10 cellular contexts compared by ENCODE assay signal in the genomic region with DNA sequence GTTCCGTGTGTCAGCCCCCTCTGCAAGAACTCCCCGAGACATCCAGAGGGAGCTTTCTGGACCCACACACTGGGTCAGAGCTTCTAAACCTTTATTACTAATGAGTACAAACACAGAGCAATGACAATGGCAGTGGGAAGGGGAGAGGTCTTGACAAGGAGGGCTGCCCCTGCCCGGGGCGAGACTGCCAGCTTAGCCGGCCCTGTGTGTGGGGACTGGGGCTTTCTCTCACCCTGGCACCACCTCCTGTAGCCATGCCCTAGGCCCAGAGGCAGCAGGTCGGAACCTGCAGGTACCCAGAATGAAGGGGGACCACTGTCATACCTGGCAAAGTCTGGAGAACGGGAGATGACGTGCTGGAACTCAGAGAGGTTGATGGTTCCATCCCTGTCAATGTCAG. TPM values are rescaled to one million over a fixed set of nuclear protein-coding genes. Genes with fewer than 3 reads are reported as not detected.
A peak's percentile ranks its signal among the peaks of the same experiment; 100 is the strongest.
DNase-seq lines count a peak whose midpoint lies in the region; ATAC-seq and TF ChIP-seq lines count a peak whose summit lies in the region.
"Had no signal": no experiment of that assay in that cellular context is flagged by ENCODE, and none has a peak within 500 bp of the region (broad histone marks: within the 10 kb centered on the region; RNA-seq: fewer than 3 reads in every experiment).

No MANE protein-coding gene starts in this region.

- peaks cover 18% of the 10 kb centered on the region for H3F3A ChIP-seq in MM.1S (ENCODE audit: insufficient read depth, low read length)

- peaks cover 11% of the 10 kb centered on the region for H3K79me2 ChIP-seq in MM.1S (ENCODE audit: low read length)

- 81 to 88% methylated on average over 8 of the region's 8 CpGs for WGBS in heart right ventricle, 2 donors
- 88% methylated on average over 8 of the region's 8 CpGs for WGBS in urinary bladder

- DNase-seq in heart right ventricle (no peak), cardiac septum (ENCODE audit: low spot score) (no peak), MM.1S (no peak), NCI-H2107 treated with DMSO at 0.1 percent for 48 hours (lab: John Stamatoyannopoulos, UW; ENCODE audit: unreplicated experiment) (no peak), DMS 273 treated with DMSO at 0.1 percent for 48 hours (lab: John Stamatoyannopoulos, UW) (no peak)
- no peak for DNase-seq in activated naive CD8-positive, alpha-beta T cell treated with anti-CD3 and anti-CD28 coated beads, Interleukin-2, amount 50 U/mL, for 24 hours
- DNase-seq: cortex of kidney had no signal

- peaks cover 30% of the 10 kb centered on the region for H3K36me3 Mint-ChIP-seq in activated naive CD8-positive, alpha-beta T cell treated with anti-CD3 and anti-CD28 coated beads, Interleukin-2, amount 50 U/mL, for 24 hours (ENCODE audit: low read depth)

- H3K36me3 ChIP-seq in heart right ventricle (peaks cover 0 to 68% (median 17%) of the 10 kb centered on the region in 9 donors), mucosa of rectum (ENCODE audit: control insufficient read depth in 2 of 2, insufficient read depth in 2 of 2, low read length in 2 of 2) (peaks cover 40 to 54% of the 10 kb centered on the region in 2 donors), urinary bladder (ENCODE audit: insufficient read depth) (peaks cover 6% of the 10 kb centered on the region), MM.1S (replicated peaks; ENCODE audit: insufficient read depth, low read length) (peaks cover 9% of the 10 kb centered on the region; the same call in 1 of the 2 replicates)

- peak overlapping the region; percentile 93 for H3K4me3 Mint-ChIP-seq in activated naive CD8-positive, alpha-beta T cell treated with anti-CD3 and anti-CD28 coated beads, Interleukin-2, amount 50 U/mL, for 24 hours

- H3K27me3 ChIP-seq in heart right ventricle (no peaks in the 10 kb centered on the region), mucosa of rectum (ENCODE audit: control insufficient read depth in 2 of 2, insufficient read depth in 2 of 2, low read length in 2 of 2) (no peaks in the 10 kb centered on the region), MM.1S (replicated peaks; ENCODE audit: insufficient read depth, low read length) (no peaks in the 10 kb centered on the region)

- no peak for ATAC-seq in heart right ventricle
- ATAC-seq in activated naive CD8-positive, alpha-beta T cell treated with anti-CD3 and anti-CD28 coated beads, Interleukin-2, amount 50 U/mL, for 24 hours: no peak
- ATAC-seq: SK-N-SH treated with all-trans-retinoic acid at 6 μM for 48 hours had no signal

- H3K27ac Mint-ChIP-seq in activated naive CD8-positive, alpha-beta T cell treated with anti-CD3 and anti-CD28 coated beads, Interleukin-2, amount 50 U/mL, for 24 hours: peak overlapping the region; percentile 97

- H3K9me3 ChIP-seq in heart right ventricle (no peaks in the 10 kb centered on the region), mucosa of rectum (ENCODE audit: control insufficient read depth in 2 of 2, low read length in 2 of 2) (no peaks in the 10 kb centered on the region), MM.1S (replicated peaks; ENCODE audit: insufficient read depth, low read length) (no peaks in the 10 kb centered on the region)

- peaks cover 44% of the 10 kb centered on the region for H3K4me1 Mint-ChIP-seq in activated naive CD8-positive, alpha-beta T cell treated with anti-CD3 and anti-CD28 coated beads, Interleukin-2, amount 50 U/mL, for 24 hours

- intact Hi-C loops in heart right ventricle (cut with DNase I): loop anchor here in 3 of 10 donors (5.0 kb wide), 2 partner anchors 37 to 128 kb away; a partner anchor contains a TSS
- intact Hi-C loops in cardiac septum (cut with DNase I): loop anchor here (5.0 kb wide), 1 partner anchor 37 kb away; a partner anchor contains a TSS

- H3K27me3 Mint-ChIP-seq in activated naive CD8-positive, alpha-beta T cell treated with anti-CD3 and anti-CD28 coated beads, Interleukin-2, amount 50 U/mL, for 24 hours: no peaks in the 10 kb centered on the region

- TF ChIP-seq CTCF in heart right ventricle (IDR thresholded peaks at IDR 0.05): no peak
- no peak for TF ChIP-seq CTCF in MM.1S (IDR thresholded peaks at IDR 0.05; ENCODE audit: low read length)

- no peaks in the 10 kb centered on the region for H4K20me1 ChIP-seq in MM.1S (ENCODE audit: insufficient read depth, low read length)

- H3K4me2 ChIP-seq in MM.1S (ENCODE audit: low read depth, low read length): no peak overlapping the region

- no peaks in the 10 kb centered on the region for H3K9me2 ChIP-seq in MM.1S (replicated peaks; ENCODE audit: insufficient read depth, low read length)

- peak overlapping the region; percentile 51 to 98 (median 76) for H3K27ac ChIP-seq in heart right ventricle
- peak overlapping the region; percentile 99 for H3K27ac ChIP-seq in mucosa of rectum (ENCODE audit: low read depth in 2 of 2, low read length in 2 of 2)
- peak overlapping the region; percentile 25 for H3K27ac ChIP-seq in urinary bladder (ENCODE audit: low read depth)
- H3K27ac ChIP-seq in MM.1S (ENCODE audit: low read length): no peak overlapping the region

- H3K9me3 Mint-ChIP-seq in activated naive CD8-positive, alpha-beta T cell treated with anti-CD3 and anti-CD28 coated beads, Interleukin-2, amount 50 U/mL, for 24 hours: no peaks in the 10 kb centered on the region

- H3K4me3 ChIP-seq in heart right ventricle (peak overlapping the region in 1 of 10 donors; percentile 16), mucosa of rectum (ENCODE audit: low read length in 2 of 2) (peak overlapping the region; percentile 24 to 45), urinary bladder (ENCODE audit: low read depth, low read length) (no peak overlapping the region), MM.1S (ENCODE audit: low read length) (no peak overlapping the region)

- H3K4me1 ChIP-seq in heart right ventricle (peaks cover 4 to 57% (median 47%) of the 10 kb centered on the region in 9 donors), mucosa of rectum (ENCODE audit: control insufficient read depth in 2 of 2, insufficient read depth in 2 of 2, low read length in 2 of 2) (peaks cover 42 to 48% of the 10 kb centered on the region in 2 donors), urinary bladder (ENCODE audit: insufficient read depth) (no peaks in the 10 kb centered on the region), MM.1S (ENCODE audit: low read length) (peaks cover 7% of the 10 kb centered on the region)

- peak overlapping the region; percentile 44 to 98 for H3K9ac ChIP-seq in mucosa of rectum (ENCODE audit: low read depth in 1 of 2, low read length in 2 of 2)
- no peak overlapping the region for H3K9ac ChIP-seq in MM.1S (ENCODE audit: low read length)

- no peak overlapping the region for H2AFZ ChIP-seq in MM.1S (ENCODE audit: low read length)

RNA-seq across cellular contexts. Expression of a gene that starts 3.1 kb away (rescaled TPM):
- total RNA-seq in heart right ventricle: 10 to 100 TPM; 70.5 to 95.6 (median 77.7) TPM
- polyA plus RNA-seq in heart right ventricle: 100 to 1,000 TPM in 1 of 2 donors, 10 to 100 TPM in 1; 80.2 to 144 TPM
- total RNA-seq in cardiac septum: 69.9 TPM
- total RNA-seq in urinary bladder: 17.9 TPM
- 84.7 TPM for polyA plus RNA-seq in urinary bladder

RNA-seq across cellular contexts. Expression of a gene that starts 3.4 kb away (rescaled TPM):
- total RNA-seq in heart right ventricle (10 to 100 TPM; 11.4 to 16.3 (median 13.0) TPM), cardiac septum (10.6 TPM), urinary bladder (6.6 TPM)
- polyA plus RNA-seq in heart right ventricle (1 to 10 TPM; 3.0 to 4.9 TPM), urinary bladder (3.6 TPM)

RNA-seq across cellular contexts. Expression of a gene that starts 18.7 kb away (rescaled TPM):
- under 1 TPM in 6 of 10 donors, not detected in 4; 0.19 to 0.78 (median 0.24) TPM for total RNA-seq in heart right ventricle
- polyA plus RNA-seq in heart right ventricle: under 1 TPM; 0.09 to 0.44 TPM
- 0.16 TPM for total RNA-seq in cardiac septum
- total RNA-seq in urinary bladder: not detected
- 0.05 TPM for polyA plus RNA-seq in urinary bladder

RNA-seq across cellular contexts. Expression of a gene that starts 29.5 kb away (rescaled TPM):
- total RNA-seq in heart right ventricle (10 to 100 TPM in 9 of 10 donors, 1 to 10 TPM in 1; 9.9 to 76.7 (median 15.1) TPM), cardiac septum (21.2 TPM), urinary bladder (39.3 TPM)
- polyA plus RNA-seq in heart right ventricle (10 to 100 TPM; 24.7 to 27.0 TPM), urinary bladder (60.8 TPM)

RNA-seq across cellular contexts. Expression of a gene that starts 34.9 kb away (rescaled TPM):
- 100 to 1,000 TPM; 109 to 139 (median 119) TPM for total RNA-seq in heart right ventricle
- polyA plus RNA-seq in heart right ventricle: 100 to 1,000 TPM in 1 of 2 donors, 10 to 100 TPM in 1; 56.5 to 119 TPM
- 111 TPM for total RNA-seq in cardiac septum
- 72.2 TPM for total RNA-seq in urinary bladder
- 104 TPM for polyA plus RNA-seq in urinary bladder

Comparison
In these comparisons a context has a peak if more than half of its experiments do, and no peak if none do; other contexts are left out.
1. H3K4me3 ChIP-seq: peak in mucosa of rectum (2 of 2); none in urinary bladder (single experiment) and MM.1S (single experiment).